Comparison of ENCODE assay signal across 25 cellular contexts in the genomic region with DNA sequence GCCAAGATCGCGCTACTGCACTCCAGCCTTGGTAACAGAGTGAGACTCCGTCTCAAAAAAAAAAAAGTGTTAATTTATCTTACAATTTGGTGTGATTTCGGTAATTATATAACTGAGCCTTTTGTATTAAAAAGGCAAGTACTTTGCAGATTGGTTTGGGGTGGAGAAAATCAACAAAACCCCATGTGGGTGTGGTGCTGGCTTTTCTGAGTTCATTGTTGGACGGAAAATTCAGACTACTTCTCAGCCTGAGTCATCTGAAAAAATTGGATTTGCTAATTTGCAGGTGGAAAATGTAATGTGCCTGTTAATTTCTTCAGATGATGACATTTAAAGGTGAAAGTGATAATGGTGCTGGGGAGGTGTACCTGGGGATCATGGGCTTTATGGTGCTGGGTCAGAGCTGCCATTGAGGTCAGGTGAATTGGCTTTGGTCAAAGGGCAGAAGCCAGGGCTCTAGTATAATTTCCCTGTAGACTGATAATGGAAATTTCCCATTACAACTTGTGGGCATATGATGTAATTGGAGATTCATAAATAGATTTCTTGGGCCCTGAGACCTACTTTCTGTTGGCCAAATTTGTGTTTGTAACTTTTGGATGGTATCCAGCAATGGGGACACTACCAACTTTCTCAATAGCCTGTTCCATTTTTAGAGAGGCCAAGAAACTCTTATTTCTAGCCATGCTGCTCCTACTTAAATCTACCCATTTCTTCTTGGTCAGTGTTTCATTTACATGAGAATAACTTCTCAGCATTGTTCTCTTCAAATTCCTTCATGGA.
DNase-seq lines count a peak whose midpoint lies in the region; ATAC-seq lines count a peak whose summit lies in the region.
"Had no signal": no experiment of that assay in that cellular context is flagged by ENCODE, and none has a peak within 500 bp of the region (broad histone marks: within the 10 kb centered on the region; RNA-seq: fewer than 3 reads in every experiment).

No MANE protein-coding gene starts in this region.

- POLR2A ChIA-PET in activated CD4-positive, alpha-beta memory T cell treated with anti-CD3 and anti-CD28 coated beads for 36 hours (lab: Charles Lee) = no interaction called here
- POLR2A ChIA-PET in activated CD4-positive, alpha-beta memory T cell treated with anti-CD3 and anti-CD28 coated beads, Interleukin-2, amount 10 ng/mL, durations not matched to agents 7 days and 5 days (lab: Charles Lee) = no interaction called here

- intact Hi-C loops in activated CD4-positive, alpha-beta memory T cell treated with anti-CD3 and anti-CD28 coated beads for 36 hours (cut with micrococcal nuclease) = no loop called here

- in situ Hi-C loops in G401 (cut with HindIII; ENCODE audit: low sequenced_read_pairs) = no loop called here

- ATAC-seq in stimulated activated effector memory CD8-positive, alpha-beta T cell treated with anti-CD3 and anti-CD28 coated beads, Interleukin-12 subunit alpha, Interleukin-12 subunit beta, amount 100 ng/mL, for 72 hours = no peak
- no peak for ATAC-seq in GM18909 (IDR thresholded peaks at IDR 0.05; ENCODE audit: poor library complexity, unreplicated experiment)
- ATAC-seq: lower lobe of right lung, Panc1 had no signal

- H3K27me3 Mint-ChIP-seq in activated CD4-positive, alpha-beta memory T cell treated with anti-CD3 and anti-CD28 coated beads for 36 hours = no peaks in the 10 kb centered on the region
- H3K27me3 Mint-ChIP-seq in activated CD4-positive, alpha-beta memory T cell treated with anti-CD3 and anti-CD28 coated beads, Interleukin-2, amount 10 ng/mL, durations not matched to agents 7 days and 5 days = no peaks in the 10 kb centered on the region
- H3K27me3 Mint-ChIP-seq in activated naive CD8-positive, alpha-beta T cell = no peaks in the 10 kb centered on the region
- H3K27me3 Mint-ChIP-seq: B cell had no signal

- CTCF ChIA-PET in activated CD4-positive, alpha-beta memory T cell treated with anti-CD3 and anti-CD28 coated beads for 36 hours (lab: Charles Lee) = interaction anchor here (1.5 kb wide), 1 partner anchor 20 kb away, joined by 3 read pairs; no protein-coding TSS in a partner anchor
- CTCF ChIA-PET in activated CD4-positive, alpha-beta memory T cell treated with anti-CD3 and anti-CD28 coated beads, Interleukin-2, amount 10 ng/mL, durations not matched to agents 7 days and 5 days (lab: Charles Lee) = no interaction called here

- no peaks in the 10 kb centered on the region for H3K36me3 Mint-ChIP-seq in activated CD4-positive, alpha-beta memory T cell treated with anti-CD3 and anti-CD28 coated beads for 36 hours
- H3K36me3 Mint-ChIP-seq in activated CD4-positive, alpha-beta memory T cell treated with anti-CD3 and anti-CD28 coated beads, Interleukin-2, amount 10 ng/mL, durations not matched to agents 7 days and 5 days (ENCODE audit: low read depth) = no peaks in the 10 kb centered on the region
- H3K36me3 Mint-ChIP-seq in activated naive CD8-positive, alpha-beta T cell = no peaks in the 10 kb centered on the region
- H3K36me3 Mint-ChIP-seq in stimulated activated effector memory CD8-positive, alpha-beta T cell treated with anti-CD3 and anti-CD28 coated beads, Interleukin-12 subunit alpha, Interleukin-12 subunit beta, amount 100 ng/mL, for 72 hours = no peaks in the 10 kb centered on the region

- no peak overlapping the region for H3K4me3 Mint-ChIP-seq in activated CD4-positive, alpha-beta memory T cell treated with anti-CD3 and anti-CD28 coated beads for 36 hours
- no peak overlapping the region for H3K4me3 Mint-ChIP-seq in activated CD4-positive, alpha-beta memory T cell treated with anti-CD3 and anti-CD28 coated beads, Interleukin-2, amount 10 ng/mL, durations not matched to agents 7 days and 5 days
- H3K4me3 Mint-ChIP-seq in activated naive CD8-positive, alpha-beta T cell = peak overlapping the region; percentile 6
- peak overlapping the region; percentile 2 for H3K4me3 Mint-ChIP-seq in stimulated activated effector memory CD8-positive, alpha-beta T cell treated with anti-CD3 and anti-CD28 coated beads, Interleukin-12 subunit alpha, Interleukin-12 subunit beta, amount 100 ng/mL, for 72 hours
- H3K4me3 Mint-ChIP-seq: B cell, nephron had no signal

- H3K9me3 Mint-ChIP-seq in activated CD4-positive, alpha-beta memory T cell treated with anti-CD3 and anti-CD28 coated beads for 36 hours = no peaks in the 10 kb centered on the region
- H3K9me3 Mint-ChIP-seq in activated CD4-positive, alpha-beta memory T cell treated with anti-CD3 and anti-CD28 coated beads, Interleukin-2, amount 10 ng/mL, durations not matched to agents 7 days and 5 days = no peaks in the 10 kb centered on the region
- no peaks in the 10 kb centered on the region for H3K9me3 Mint-ChIP-seq in activated naive CD8-positive, alpha-beta T cell (ENCODE audit: low read depth)
- H3K9me3 Mint-ChIP-seq in stimulated activated effector memory CD8-positive, alpha-beta T cell treated with anti-CD3 and anti-CD28 coated beads, Interleukin-12 subunit alpha, Interleukin-12 subunit beta, amount 100 ng/mL, for 72 hours = no peaks in the 10 kb centered on the region
- H3K9me3 Mint-ChIP-seq: nephron had no signal

- peak overlapping the region; percentile 39 for H3K27ac Mint-ChIP-seq in activated CD4-positive, alpha-beta memory T cell treated with anti-CD3 and anti-CD28 coated beads for 36 hours
- no peak overlapping the region for H3K27ac Mint-ChIP-seq in activated CD4-positive, alpha-beta memory T cell treated with anti-CD3 and anti-CD28 coated beads, Interleukin-2, amount 10 ng/mL, durations not matched to agents 7 days and 5 days
- H3K27ac Mint-ChIP-seq in activated naive CD8-positive, alpha-beta T cell = peak overlapping the region; percentile 85
- no peak overlapping the region for H3K27ac Mint-ChIP-seq in stimulated activated effector memory CD8-positive, alpha-beta T cell treated with anti-CD3 and anti-CD28 coated beads, Interleukin-12 subunit alpha, Interleukin-12 subunit beta, amount 100 ng/mL, for 72 hours
- H3K27ac Mint-ChIP-seq: B cell had no signal

- H3K4me1 Mint-ChIP-seq in activated CD4-positive, alpha-beta memory T cell treated with anti-CD3 and anti-CD28 coated beads for 36 hours (ENCODE audit: low read depth) = peaks cover 23% of the 10 kb centered on the region
- H3K4me1 Mint-ChIP-seq in activated CD4-positive, alpha-beta memory T cell treated with anti-CD3 and anti-CD28 coated beads, Interleukin-2, amount 10 ng/mL, durations not matched to agents 7 days and 5 days = no peaks in the 10 kb centered on the region
- H3K4me1 Mint-ChIP-seq in activated naive CD8-positive, alpha-beta T cell (ENCODE audit: low read depth) = peaks cover 20% of the 10 kb centered on the region
- H3K4me1 Mint-ChIP-seq in stimulated activated effector memory CD8-positive, alpha-beta T cell treated with anti-CD3 and anti-CD28 coated beads, Interleukin-12 subunit alpha, Interleukin-12 subunit beta, amount 100 ng/mL, for 72 hours = peaks cover 8% of the 10 kb centered on the region
- H3K4me1 Mint-ChIP-seq: B cell had no signal

- DNase-seq in activated CD4-positive, alpha-beta memory T cell treated with anti-CD3 and anti-CD28 coated beads for 36 hours = no peak
- no peak for DNase-seq in activated CD4-positive, alpha-beta memory T cell treated with anti-CD3 and anti-CD28 coated beads, Interleukin-2, amount 10 ng/mL, durations not matched to agents 7 days and 5 days
- DNase-seq in G401 (ENCODE audit: low spot score) (peak; percentile 0), NCI-H1930 (lab: John Stamatoyannopoulos, UW) (no peak), C1 segment of cervical spinal cord (lab: John Stamatoyannopoulos, UW) (no peak)
- DNase-seq in stimulated activated effector memory CD8-positive, alpha-beta T cell treated with anti-CD3 and anti-CD28 coated beads, Interleukin-12 subunit alpha, Interleukin-12 subunit beta, amount 100 ng/mL, for 72 hours (ENCODE audit: low spot score in 2 of 2) = no peak
- DNase-seq: activated CD4-positive, alpha-beta T cell treated with anti-CD3 and anti-CD28 coated beads for 1 hour; amygdala; cortex of kidney; GF-D8; glutamatergic neuron; kidney; lower lobe of right lung; NCI-H1417; NCI-H2107; NCI-H446 treated with DMSO at 0.1 percent for 48 hours; retina; SJCRH30; T-helper 1 cell; trophoblast cell had no signal

Comparison
In these comparisons a context has a peak if more than half of its experiments do, and no peak if none do; other contexts are left out.
1. H3K27ac Mint-ChIP-seq: peak in activated CD4-positive, alpha-beta memory T cell treated with anti-CD3 and anti-CD28 coated beads for 36 hours (single experiment) and activated naive CD8-positive, alpha-beta T cell (single experiment); none in activated CD4-positive, alpha-beta memory T cell treated with anti-CD3 and anti-CD28 coated beads, Interleukin-2, amount 10 ng/mL, durations not matched to agents 7 days and 5 days (single experiment) and stimulated activated effector memory CD8-positive, alpha-beta T cell treated with anti-CD3 and anti-CD28 coated beads, Interleukin-12 subunit alpha, Interleukin-12 subunit beta, amount 100 ng/mL, for 72 hours (single experiment).
2. H3K4me3 Mint-ChIP-seq: peak in activated naive CD8-positive, alpha-beta T cell (single experiment) and stimulated activated effector memory CD8-positive, alpha-beta T cell treated with anti-CD3 and anti-CD28 coated beads, Interleukin-12 subunit alpha, Interleukin-12 subunit beta, amount 100 ng/mL, for 72 hours (single experiment); none in activated CD4-positive, alpha-beta memory T cell treated with anti-CD3 and anti-CD28 coated beads for 36 hours (single experiment) and activated CD4-positive, alpha-beta memory T cell treated with anti-CD3 and anti-CD28 coated beads, Interleukin-2, amount 10 ng/mL, durations not matched to agents 7 days and 5 days (single experiment).